In the genomic region with DNA sequence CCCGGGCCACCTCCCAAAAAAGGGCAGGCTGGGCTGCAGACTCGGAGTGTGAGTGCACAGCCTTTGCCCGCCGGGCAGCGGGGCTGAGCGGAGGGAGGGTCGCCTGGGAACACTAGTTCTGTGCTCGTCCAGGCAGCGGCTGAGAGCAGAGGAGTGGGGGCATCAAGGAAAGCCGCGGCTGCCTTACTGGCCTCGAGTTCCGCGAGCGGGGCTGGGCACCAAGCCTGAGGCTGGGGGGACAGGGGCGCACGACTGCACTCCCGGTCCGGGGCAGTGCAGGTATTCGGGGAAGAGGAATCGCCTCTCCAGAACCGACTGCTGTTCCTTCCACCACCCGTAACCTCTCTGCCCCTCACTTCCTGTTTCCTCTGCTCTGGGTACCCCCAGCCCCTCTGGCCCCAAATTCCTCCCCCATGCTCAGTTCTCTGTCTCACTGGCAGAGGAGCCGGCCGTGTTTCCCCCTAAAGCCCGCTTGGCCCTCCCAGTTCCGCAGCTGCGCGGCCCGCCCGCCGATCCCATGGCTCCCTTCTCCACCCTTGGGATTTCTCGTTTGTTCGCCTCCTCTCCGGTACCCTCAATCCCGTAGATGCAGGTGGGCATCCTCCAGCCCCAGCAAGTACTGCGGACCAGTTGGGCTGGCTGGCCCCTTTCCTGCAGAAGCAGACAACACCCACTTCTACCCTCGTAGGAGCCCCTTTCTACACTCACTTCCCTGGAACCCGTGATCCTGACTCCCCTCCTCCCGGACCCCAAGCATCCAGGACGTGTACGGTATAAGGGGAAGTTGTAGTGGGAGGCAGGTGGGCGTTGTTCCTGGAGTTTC, we compare ENCODE assay signal across 8 cellular contexts. TPM values are rescaled to one million over a fixed set of nuclear protein-coding genes. Genes with fewer than 3 reads are reported as not detected.
DNase-seq lines count a peak whose midpoint lies in the region; ATAC-seq and TF ChIP-seq lines count a peak whose summit lies in the region.

No MANE protein-coding gene starts in this region.

- peaks cover 54% of the 10 kb centered on the region for H3K27me3 Mint-ChIP-seq in dendritic cell treated with granulocyte-macrophage colony-stimulating factor and Interleukin-4, amounts not matched to agents 40 ng/mL and 50 ng/mL, for 4 days
- H3K27me3 Mint-ChIP-seq in memory B cell: peaks cover 28% of the 10 kb centered on the region

- peaks cover 25% of the 10 kb centered on the region for H3K4me1 ChIP-seq in upper lobe of right lung
- H3K4me1 ChIP-seq in OCI-LY7 (ENCODE audit: insufficient read depth, low read length, poor library complexity, severe bottlenecking): peaks cover 17% of the 10 kb centered on the region

- H3K79me2 ChIP-seq in OCI-LY7 (ENCODE audit: insufficient read depth, low read depth, low read length): peaks cover 6% of the 10 kb centered on the region; the same call in 1 of the 2 replicates

- peaks cover 44% of the 10 kb centered on the region for H3K36me3 Mint-ChIP-seq in dendritic cell treated with granulocyte-macrophage colony-stimulating factor and Interleukin-4, amounts not matched to agents 40 ng/mL and 50 ng/mL, for 4 days (ENCODE audit: low read depth)
- H3K36me3 Mint-ChIP-seq in memory B cell: peaks cover 21% of the 10 kb centered on the region

- peak overlapping the region; percentile 47 for H3K4me3 ChIP-seq in upper lobe of right lung
- H3K4me3 ChIP-seq in OCI-LY7 (ENCODE audit: low read depth, low read length, poor library complexity, severe bottlenecking): no peak overlapping the region

- peak overlapping the region; percentile 65 for H3K27ac Mint-ChIP-seq in dendritic cell treated with granulocyte-macrophage colony-stimulating factor and Interleukin-4, amounts not matched to agents 40 ng/mL and 50 ng/mL, for 4 days
- H3K27ac Mint-ChIP-seq in memory B cell: no peak overlapping the region

- no peaks in the 10 kb centered on the region for H3K9me3 ChIP-seq in upper lobe of right lung
- no peaks in the 10 kb centered on the region for H3K9me3 ChIP-seq in OCI-LY7 (ENCODE audit: low read length)

- ATAC-seq in memory B cell (ENCODE audit: low read depth): peak; percentile 37
- ATAC-seq in upper lobe of right lung: peak; percentile 14

- TF ChIP-seq CTCF in upper lobe of right lung (IDR thresholded peaks at IDR 0.05) (no peak), OCI-LY7 (conservative IDR thresholded peaks at IDR 0.05; ENCODE audit: low read length) (no peak)

- intact Hi-C loops in dendritic cell treated with granulocyte-macrophage colony-stimulating factor and Interleukin-4, amounts not matched to agents 40 ng/mL and 50 ng/mL, for 4 days (cut with micrococcal nuclease): no loop called here
- intact Hi-C loops in upper lobe of right lung (cut with DNase I): no loop called here
- intact Hi-C loops in OCI-LY7 (cut with micrococcal nuclease; ENCODE audit: unreplicated experiment): no loop called here

- H3K27ac ChIP-seq in upper lobe of right lung: no peak overlapping the region
- H3K27ac ChIP-seq in OCI-LY7 (ENCODE audit: low read depth, low read length, poor library complexity, severe bottlenecking): no peak overlapping the region

- H3K36me3 ChIP-seq in upper lobe of right lung: peaks cover 21% of the 10 kb centered on the region
- peaks cover 8% of the 10 kb centered on the region; the same call in 1 of the 2 replicates for H3K36me3 ChIP-seq in OCI-LY7 (ENCODE audit: insufficient read depth, low read length)

- H3K4me3 Mint-ChIP-seq in dendritic cell treated with granulocyte-macrophage colony-stimulating factor and Interleukin-4, amounts not matched to agents 40 ng/mL and 50 ng/mL, for 4 days: peak overlapping the region; percentile 77
- H3K4me3 Mint-ChIP-seq in memory B cell: peak overlapping the region; percentile 48

- H3K9me2 ChIP-seq in OCI-LY7 (ENCODE audit: insufficient read depth, low read length): no peaks in the 10 kb centered on the region

- H3K4me1 Mint-ChIP-seq in dendritic cell treated with granulocyte-macrophage colony-stimulating factor and Interleukin-4, amounts not matched to agents 40 ng/mL and 50 ng/mL, for 4 days (ENCODE audit: low read depth): peaks cover 47% of the 10 kb centered on the region
- H3K4me1 Mint-ChIP-seq in memory B cell: peaks cover 28% of the 10 kb centered on the region

- peak; percentile 37 for DNase-seq in EH (ENCODE audit: low read depth)
- peak; percentile 24 for DNase-seq in MV-4-11 (lab: John Stamatoyannopoulos, UW)
- no peak for DNase-seq in memory B cell (ENCODE audit: low spot score in 2 of 2)
- no peak for DNase-seq in upper lobe of right lung
- DNase-seq in NCI-H1048 (lab: John Stamatoyannopoulos, UW): no peak
- DNase-seq in middle frontal gyrus (ENCODE audit: extremely low spot score, low spot score): no peak
- DNase-seq in OCI-LY7 (ENCODE audit: low spot score): no peak

- POLR2A ChIA-PET in OCI-LY7 (lab: Charles Lee): no interaction called here

- no TSS peak for BruUV-seq in OCI-LY7 (replicated peaks; lab: Mats Ljungman, UMichigan)

- H3K4me2 ChIP-seq in OCI-LY7 (ENCODE audit: low read length): no peak overlapping the region

- no peaks in the 10 kb centered on the region for H4K20me1 ChIP-seq in OCI-LY7 (ENCODE audit: insufficient read depth, low read length)

- CTCF ChIA-PET in OCI-LY7 (lab: Charles Lee; ENCODE audit: unreplicated experiment): no interaction called here

- H3K27me3 ChIP-seq in upper lobe of right lung: no peaks in the 10 kb centered on the region

- no peaks in the 10 kb centered on the region for H3K9me3 Mint-ChIP-seq in dendritic cell treated with granulocyte-macrophage colony-stimulating factor and Interleukin-4, amounts not matched to agents 40 ng/mL and 50 ng/mL, for 4 days
- no peaks in the 10 kb centered on the region for H3K9me3 Mint-ChIP-seq in memory B cell

- no peak overlapping the region for H2AFZ ChIP-seq in OCI-LY7 (ENCODE audit: low read length)

RNA-seq across cellular contexts. Expression of a gene that starts 5.1 kb away (rescaled TPM):
- total RNA-seq in upper lobe of right lung (42.0 TPM), OCI-LY7 (2022) (40.0 and 42.7 TPM in 2 replicates)
- total RNA-seq in OCI-LY7 (2014; rRNA removed; shearing (Covaris generic)): 25.0 and 31.8 TPM in 2 replicates

RNA-seq across cellular contexts. Expression of a gene that starts 8.9 kb away (rescaled TPM):
- total RNA-seq in upper lobe of right lung (14.7 TPM), OCI-LY7 (2022) (18.8 and 23.5 TPM in 2 replicates)
- total RNA-seq in OCI-LY7 (2014; rRNA removed; shearing (Covaris generic)): 11.6 and 21.4 TPM in 2 replicates

RNA-seq across cellular contexts. Expression of a gene that starts 12.7 kb away (rescaled TPM):
- total RNA-seq in upper lobe of right lung: 89.1 TPM
- 22.9 and 29.2 TPM in 2 replicates for total RNA-seq in OCI-LY7 (2014; rRNA removed; shearing (Covaris generic))
- 48.3 and 53.2 TPM in 2 replicates for total RNA-seq in OCI-LY7 (2022)

RNA-seq across cellular contexts. Expression of a gene that starts 12.9 kb away (rescaled TPM):
- total RNA-seq in upper lobe of right lung (46.6 TPM), OCI-LY7 (2022) (47.3 and 48.5 TPM in 2 replicates)
- total RNA-seq in OCI-LY7 (2014; rRNA removed; shearing (Covaris generic)): 30.6 and 32.5 TPM in 2 replicates

RNA-seq across cellular contexts. Expression of a gene that starts 21.1 kb away (rescaled TPM):
- 1.2 TPM for total RNA-seq in upper lobe of right lung
- total RNA-seq in OCI-LY7 (2014; rRNA removed; shearing (Covaris generic)): 3.5 and 5.2 TPM in 2 replicates
- total RNA-seq in OCI-LY7 (2022): 4.5 and 4.6 TPM in 2 replicates

Comparison
In these comparisons a context has a peak if more than half of its experiments do, and no peak if none do; other contexts are left out.
1. DNase-seq: peak in EH (single experiment) and MV-4-11 (single experiment); none in memory B cell (0 of 2), upper lobe of right lung (single experiment), NCI-H1048 (single experiment), middle frontal gyrus (single experiment) and OCI-LY7 (single experiment).